Comparison of ENCODE assay signal across 1 cellular context in the genomic region with DNA sequence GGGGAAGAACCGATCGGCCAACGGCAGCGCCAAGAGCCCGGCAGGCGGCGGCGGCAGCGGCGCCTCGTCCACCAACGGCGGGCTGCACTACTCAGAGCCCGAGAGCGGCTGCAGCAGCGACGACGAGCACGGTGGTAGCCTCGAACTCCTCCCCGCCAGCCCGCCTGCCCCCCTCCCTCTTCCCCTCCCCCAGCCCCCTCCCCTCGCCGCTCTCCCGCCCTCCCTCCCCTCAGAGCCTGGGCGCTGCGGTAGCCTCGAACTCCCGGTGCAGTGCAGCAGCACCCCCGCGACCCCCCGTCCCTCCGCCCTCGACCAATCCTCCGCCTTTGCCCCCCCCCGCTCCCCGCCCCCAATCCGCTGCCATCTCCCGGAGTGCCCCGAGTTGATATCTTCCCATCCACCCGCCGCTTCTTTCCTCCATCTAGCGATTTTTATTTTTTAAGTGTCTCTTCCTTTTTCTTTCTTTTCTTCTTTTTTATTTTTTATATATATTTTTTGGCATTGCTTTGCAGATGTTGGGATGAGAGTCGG.
TF ChIP-seq lines count a peak whose summit lies in the region.

No MANE protein-coding gene starts in this region.

TF ChIP-seq in GM23338, 12 proteins besides CTCF, POLR2A, EP300 and RAD21 (continued from another document):
- TF ChIP-seq, protein P1, sequence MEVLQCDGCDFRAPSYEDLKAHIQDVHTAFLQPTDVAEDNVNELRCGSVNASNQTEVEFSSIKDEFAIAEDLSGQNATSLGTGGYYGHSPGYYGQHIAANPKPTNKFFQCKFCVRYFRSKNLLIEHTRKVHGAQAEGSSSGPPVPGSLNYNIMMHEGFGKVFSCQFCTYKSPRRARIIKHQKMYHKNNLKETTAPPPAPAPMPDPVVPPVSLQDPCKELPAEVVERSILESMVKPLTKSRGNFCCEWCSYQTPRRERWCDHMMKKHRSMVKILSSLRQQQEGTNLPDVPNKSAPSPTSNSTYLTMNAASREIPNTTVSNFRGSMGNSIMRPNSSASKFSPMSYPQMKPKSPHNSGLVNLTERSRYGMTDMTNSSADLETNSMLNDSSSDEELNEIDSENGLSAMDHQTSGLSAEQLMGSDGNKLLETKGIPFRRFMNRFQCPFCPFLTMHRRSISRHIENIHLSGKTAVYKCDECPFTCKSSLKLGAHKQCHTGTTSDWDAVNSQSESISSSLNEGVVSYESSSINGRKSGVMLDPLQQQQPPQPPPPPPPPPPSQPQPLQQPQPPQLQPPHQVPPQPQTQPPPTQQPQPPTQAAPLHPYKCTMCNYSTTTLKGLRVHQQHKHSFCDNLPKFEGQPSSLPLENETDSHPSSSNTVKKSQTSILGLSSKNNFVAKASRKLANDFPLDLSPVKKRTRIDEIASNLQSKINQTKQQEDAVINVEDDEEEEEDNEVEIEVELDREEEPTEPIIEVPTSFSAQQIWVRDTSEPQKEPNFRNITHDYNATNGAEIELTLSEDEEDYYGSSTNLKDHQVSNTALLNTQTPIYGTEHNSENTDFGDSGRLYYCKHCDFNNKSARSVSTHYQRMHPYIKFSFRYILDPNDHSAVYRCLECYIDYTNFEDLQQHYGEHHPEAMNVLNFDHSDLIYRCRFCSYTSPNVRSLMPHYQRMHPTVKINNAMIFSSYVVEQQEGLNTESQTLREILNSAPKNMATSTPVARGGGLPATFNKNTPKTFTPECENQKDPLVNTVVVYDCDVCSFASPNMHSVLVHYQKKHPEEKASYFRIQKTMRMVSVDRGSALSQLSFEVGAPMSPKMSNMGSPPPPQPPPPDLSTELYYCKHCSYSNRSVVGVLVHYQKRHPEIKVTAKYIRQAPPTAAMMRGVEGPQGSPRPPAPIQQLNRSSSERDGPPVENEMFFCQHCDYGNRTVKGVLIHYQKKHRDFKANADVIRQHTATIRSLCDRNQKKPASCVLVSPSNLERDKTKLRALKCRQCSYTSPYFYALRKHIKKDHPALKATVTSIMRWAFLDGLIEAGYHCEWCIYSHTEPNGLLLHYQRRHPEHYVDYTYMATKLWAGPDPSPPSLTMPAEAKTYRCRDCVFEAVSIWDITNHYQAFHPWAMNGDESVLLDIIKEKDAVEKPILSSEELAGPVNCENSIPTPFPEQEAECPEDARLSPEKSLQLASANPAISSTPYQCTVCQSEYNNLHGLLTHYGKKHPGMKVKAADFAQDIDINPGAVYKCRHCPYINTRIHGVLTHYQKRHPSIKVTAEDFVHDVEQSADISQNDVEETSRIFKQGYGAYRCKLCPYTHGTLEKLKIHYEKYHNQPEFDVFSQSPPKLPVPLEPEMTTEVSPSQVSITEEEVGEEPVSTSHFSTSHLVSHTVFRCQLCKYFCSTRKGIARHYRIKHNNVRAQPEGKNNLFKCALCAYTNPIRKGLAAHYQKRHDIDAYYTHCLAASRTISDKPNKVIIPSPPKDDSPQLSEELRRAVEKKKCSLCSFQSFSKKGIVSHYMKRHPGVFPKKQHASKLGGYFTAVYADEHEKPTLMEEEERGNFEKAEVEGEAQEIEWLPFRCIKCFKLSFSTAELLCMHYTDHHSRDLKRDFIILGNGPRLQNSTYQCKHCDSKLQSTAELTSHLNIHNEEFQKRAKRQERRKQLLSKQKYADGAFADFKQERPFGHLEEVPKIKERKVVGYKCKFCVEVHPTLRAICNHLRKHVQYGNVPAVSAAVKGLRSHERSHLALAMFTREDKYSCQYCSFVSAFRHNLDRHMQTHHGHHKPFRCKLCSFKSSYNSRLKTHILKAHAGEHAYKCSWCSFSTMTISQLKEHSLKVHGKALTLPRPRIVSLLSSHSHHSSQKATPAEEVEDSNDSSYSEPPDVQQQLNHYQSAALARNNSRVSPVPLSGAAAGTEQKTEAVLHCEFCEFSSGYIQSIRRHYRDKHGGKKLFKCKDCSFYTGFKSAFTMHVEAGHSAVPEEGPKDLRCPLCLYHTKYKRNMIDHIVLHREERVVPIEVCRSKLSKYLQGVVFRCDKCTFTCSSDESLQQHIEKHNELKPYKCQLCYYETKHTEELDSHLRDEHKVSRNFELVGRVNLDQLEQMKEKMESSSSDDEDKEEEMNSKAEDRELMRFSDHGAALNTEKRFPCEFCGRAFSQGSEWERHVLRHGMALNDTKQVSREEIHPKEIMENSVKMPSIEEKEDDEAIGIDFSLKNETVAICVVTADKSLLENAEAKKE (CRISPR knock-in tag; IDR thresholded peaks at IDR 0.05), result no peak
- TF ChIP-seq ZNF114 (CRISPR knock-in tag; IDR thresholded peaks at IDR 0.05), result no peak
